ENCODE assay signal across 30 cellular contexts in the genomic region with DNA sequence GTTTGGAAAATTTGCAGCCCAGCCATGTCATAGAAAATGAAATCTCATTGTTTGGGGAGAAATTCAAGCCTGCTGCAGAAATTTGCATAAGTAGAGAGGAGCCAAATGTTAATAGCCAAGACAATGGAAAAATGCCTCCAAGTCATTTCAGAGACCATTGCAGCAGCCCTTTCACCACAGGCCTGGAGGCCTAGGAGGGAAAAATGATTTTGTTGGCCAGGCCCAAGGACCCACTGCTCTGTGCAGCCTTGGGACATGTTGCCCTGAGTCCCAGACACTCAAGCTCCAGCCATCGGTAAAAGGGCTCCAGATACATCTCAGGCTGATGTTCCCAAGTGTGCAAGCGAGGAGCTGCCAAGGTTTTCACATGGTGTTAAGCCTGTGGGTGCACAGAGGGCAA. TPM values are rescaled to one million over a fixed set of nuclear protein-coding genes. Genes with fewer than 3 reads are reported as not detected.
"Had no signal": no experiment of that assay in that cellular context is flagged by ENCODE, and none has a peak within 500 bp of the region (broad histone marks: within the 10 kb centered on the region; RNA-seq: fewer than 3 reads in every experiment).

No MANE protein-coding gene starts in this region.

- DNase-seq: stimulated activated CD4-positive, alpha-beta T cell treated with anti-CD3 and anti-CD28 coated beads, Interleukin-2, amount 100 ng/mL, for 48 hours; stimulated activated CD4-positive, alpha-beta T cell treated with anti-CD3 and anti-CD28 coated beads, Interleukin-4, amount 100 ng/mL, for 1 hour; stimulated activated CD4-positive, alpha-beta T cell treated with anti-CD3 and anti-CD28 coated beads, Interleukin-4, amount 100 ng/mL, for 24 hours; stimulated activated CD4-positive, alpha-beta T cell treated with anti-CD3 and anti-CD28 coated beads, Interleukin-4, amount 100 ng/mL, for 4 hours; stimulated activated CD8-positive, alpha-beta memory T cell treated with anti-CD3 and anti-CD28 coated beads, Interleukin-4, amount 100 ng/mL, for 48 hours; stimulated activated naive B cell treated with anti-CD40 and anti-IgM and Interleukin-4, amounts not matched to agents 10 μg/mL and 1 μg/mL and 100 μg/mL, for 72 hours; stimulated activated naive CD4-positive, alpha-beta T cell; stimulated activated naive CD4-positive, alpha-beta T cell treated with Interleukin-2 at 50 U/mL for 16 hours; stimulated activated naive CD8-positive, alpha-beta T cell treated with anti-CD3 and anti-CD28 coated beads, Interleukin-15, amount 100 ng/mL, for 72 hours; stimulated activated naive CD8-positive, alpha-beta T cell treated with anti-CD3 and anti-CD28 coated beads, Interleukin-15, Interleukin-2, amounts not matched to agents 100 U/mL and 50 U/mL, for 24 hours; stomach; substantia nigra; testis; thyroid gland; tibial artery; transverse colon; trophoblast cell; upper lobe of left lung; upper lobe of right lung; uterus had no signal

- H3K9me3 ChIP-seq: testis, thoracic aorta, thyroid gland, upper lobe of right lung, uterus, vagina had no signal

- H3K4me1 ChIP-seq: stomach, suprapubic skin, testis, thyroid gland, tibial artery, tibial nerve, transverse colon, upper lobe of left lung, upper lobe of right lung, uterus, vagina had no signal

- ATAC-seq: stimulated activated effector memory CD8-positive, alpha-beta T cell treated with anti-CD3 and anti-CD28 coated beads, Interleukin-12 subunit alpha, Interleukin-12 subunit beta, amount 100 ng/mL, for 72 hours; stimulated activated memory B cell treated with anti-CD40 and anti-IgM and Interleukin-4, amounts not matched to agents 10 μg/mL and 1 μg/mL and 100 μg/mL, for 72 hours; stimulated activated naive B cell treated with anti-CD40 and anti-IgM and Interleukin-4, amounts not matched to agents 10 μg/mL and 1 μg/mL and 100 μg/mL, for 72 hours; stimulated activated naive CD8-positive, alpha-beta T cell treated with anti-CD3 and anti-CD28 coated beads, Interleukin-15, amount 100 ng/mL, for 72 hours; stimulated activated naive CD8-positive, alpha-beta T cell treated with anti-CD3 and anti-CD28 coated beads, Interleukin-15, Interleukin-2, amounts not matched to agents 100 U/mL and 50 U/mL, for 24 hours; upper lobe of right lung had no signal

- H3K27ac ChIP-seq: stomach, suprapubic skin, testis, thoracic aorta, thyroid gland, tibial artery, tibial nerve, transverse colon, upper lobe of left lung, upper lobe of right lung, uterus, vagina had no signal

- H3K4me3 ChIP-seq: stomach, suprapubic skin, testis, thoracic aorta, thyroid gland, tibial artery, tibial nerve, transverse colon, upper lobe of left lung, upper lobe of right lung, uterus, vagina had no signal

- H3K36me3 ChIP-seq: stomach, suprapubic skin, thoracic aorta, thyroid gland, tibial artery, tibial nerve, transverse colon, upper lobe of left lung, upper lobe of right lung, vagina had no signal

RNA-seq across cellular contexts. Expression of a gene that starts 1.1 kb away (rescaled TPM):
- total RNA-seq: stomach, subcutaneous adipose tissue, suprapubic skin, temporal lobe, testis, thoracic aorta, thyroid gland, tibial nerve, transverse colon, upper lobe of left lung, upper lobe of right lung, ureter, urinary bladder, uterus, vagina had no signal

RNA-seq across cellular contexts. Expression of a gene that starts 5.6 kb away (rescaled TPM):
- total RNA-seq: stomach, subcutaneous adipose tissue, temporal lobe, testis, thoracic aorta, thyroid gland, tibial nerve, transverse colon, upper lobe of left lung, upper lobe of right lung, ureter, urinary bladder, uterus, vagina had no signal

RNA-seq across cellular contexts. Expression of a gene that starts 6.0 kb away (rescaled TPM):
- total RNA-seq: stomach, subcutaneous adipose tissue, temporal lobe, testis, thoracic aorta, thyroid gland, tibial nerve, transverse colon, upper lobe of left lung, upper lobe of right lung, ureter, urinary bladder, uterus, vagina had no signal

RNA-seq across cellular contexts. Expression of a gene that starts 10.8 kb away (rescaled TPM):
- total RNA-seq: stomach, subcutaneous adipose tissue, suprapubic skin, temporal lobe, testis, thoracic aorta, thyroid gland, tibial nerve, transverse colon, upper lobe of left lung, upper lobe of right lung, ureter, urinary bladder, uterus, vagina had no signal

RNA-seq across cellular contexts. Expression of a gene that starts 15.8 kb away (rescaled TPM):
- total RNA-seq: stomach, subcutaneous adipose tissue, temporal lobe, testis, thoracic aorta, thyroid gland, tibial nerve, transverse colon, upper lobe of left lung, upper lobe of right lung, ureter, urinary bladder, uterus, vagina had no signal
